In genomic region chr6:33983109-33983475, GRCh38 we compare ENCODE assay signal across 9 cellular contexts.
DNase-seq lines count a peak whose midpoint lies in the region; ATAC-seq, FAIRE-seq and TF ChIP-seq lines count a peak whose summit lies in the region.
"Had no signal": no experiment of that assay in that cellular context is flagged by ENCODE, and none has a peak within 500 bp of the region (broad histone marks: within the 10 kb centered on the region; RNA-seq: fewer than 3 reads in every experiment).

No MANE protein-coding gene starts in this region.

- H3K27me3 ChIP-seq in PC-3 (ENCODE audit: low read length): no peaks in the 10 kb centered on the region
- no peaks in the 10 kb centered on the region for H3K27me3 ChIP-seq in small intestine (ENCODE audit: control insufficient read depth in 2 of 2, insufficient read depth in 2 of 2, low read length in 2 of 2)

- TF ChIP-seq CTCF in PC-3 (conservative IDR thresholded peaks at IDR 0.05; ENCODE audit: low read depth, low read length): 0 out of 2 replicates have a peak, but pooled peaks have one; percentile 24

- H3K9me3 ChIP-seq in PC-3 (ENCODE audit: low read length) (no peaks in the 10 kb centered on the region), small intestine (ENCODE audit: control insufficient read depth, low read depth) (no peaks in the 10 kb centered on the region)

- peak; percentile 79 for ATAC-seq in PC-3

- H2AFZ ChIP-seq in PC-3 (ENCODE audit: low read length): peak overlapping the region; percentile 89

- peaks cover 12% of the 10 kb centered on the region for H3K4me1 ChIP-seq in PC-3 (ENCODE audit: insufficient read depth, low read length)
- no peaks in the 10 kb centered on the region for H3K4me1 ChIP-seq in small intestine (ENCODE audit: control insufficient read depth in 2 of 2, insufficient read depth in 1 of 2, low read depth in 1 of 2, low read length in 1 of 2)

- H3K27ac ChIP-seq in PC-3 (ENCODE audit: low read length): no peak overlapping the region
- no peak overlapping the region for H3K27ac ChIP-seq in small intestine (ENCODE audit: low read depth in 1 of 2, low read length in 1 of 2)
- H3K27ac ChIP-seq: SK-N-MC had no signal

- intact Hi-C loops in PC-3 (cut with micrococcal nuclease): no loop called here

- no peaks in the 10 kb centered on the region for H3F3A ChIP-seq in PC-3 (ENCODE audit: low read length, unreplicated experiment)

- H4K20me1 ChIP-seq in PC-3 (ENCODE audit: low read length): no peaks in the 10 kb centered on the region

- peak overlapping the region; percentile 61 for H3K4me2 ChIP-seq in PC-3 (ENCODE audit: low read length)

- CTCF ChIA-PET in PC-3 (lab: Charles Lee): no interaction called here

- no TSS peak for BruUV-seq in PC-3 (replicated peaks; lab: Mats Ljungman, UMichigan)

- FAIRE-seq in H54 (lab: Jason Lieb, UNC) (no peak), small intestine (lab: Jason Lieb, UNC) (no peak)

- no peak for TF ChIP-seq POLR2A in H54 (IDR thresholded peaks at IDR 0.05; ENCODE audit: low read depth, low read length)

- H3K36me3 ChIP-seq in PC-3 (ENCODE audit: low read depth, low read length) (no peaks in the 10 kb centered on the region), small intestine (ENCODE audit: control insufficient read depth in 2 of 2, insufficient read depth in 2 of 2, low read length in 2 of 2) (no peaks in the 10 kb centered on the region)

- no peaks in the 10 kb centered on the region for H3K79me2 ChIP-seq in PC-3 (ENCODE audit: low read length)

- DNase-seq in H54 (ENCODE audit: insufficient read length, low spot score) (peak; percentile 81), PC-3 (peak; percentile 70), globus pallidus (ENCODE audit: low spot score) (peak; percentile 11), small intestine (peak; percentile 56), NCI-H128 (lab: John Stamatoyannopoulos, UW; ENCODE audit: unreplicated experiment) (no peak), DMS 273 treated with DMSO at 0.1 percent for 48 hours (lab: John Stamatoyannopoulos, UW) (no peak), T-helper 2 cell (no peak), NCI-H2171 (lab: John Stamatoyannopoulos, UW) (no peak)

- POLR2A ChIA-PET in PC-3 (lab: Charles Lee; ENCODE audit: unreplicated experiment): no interaction called here

- no peak overlapping the region for H3K9ac ChIP-seq in PC-3 (ENCODE audit: low read length)

- WGBS in small intestine, 3 donors: 28 to 45% (median 41%) methylated on average over 10 of the region's 10 CpGs

- no peaks in the 10 kb centered on the region for H3K9me2 ChIP-seq in PC-3 (replicated peaks; ENCODE audit: low read length)

- H3K4me3 ChIP-seq in PC-3 (ENCODE audit: low read length) (0 out of 2 replicates have a peak overlapping the region, but pooled peaks have one; percentile 35), small intestine (ENCODE audit: low read depth in 1 of 2, low read length in 2 of 2) (no peak overlapping the region)
- H3K4me3 ChIP-seq: SK-N-MC had no signal

Comparison
In these comparisons a context has a peak if more than half of its experiments do, and no peak if none do; other contexts are left out.
1. DNase-seq: peak in H54 (single experiment), PC-3 (single experiment), globus pallidus (single experiment) and small intestine (single experiment); none in NCI-H128 (single experiment), DMS 273 treated with DMSO at 0.1 percent for 48 hours (single experiment), T-helper 2 cell (0 of 5) and NCI-H2171 (single experiment).